16 cellular contexts compared by ENCODE assay signal in genomic region chr15:59456114-59456513, GRCh38. TPM values are rescaled to one million over a fixed set of nuclear protein-coding genes. Genes with fewer than 3 reads are reported as not detected.
DNase-seq lines count a peak whose midpoint lies in the region; ATAC-seq, FAIRE-seq and TF ChIP-seq lines count a peak whose summit lies in the region.
"Had no signal": no experiment of that assay in that cellular context is flagged by ENCODE, and none has a peak within 500 bp of the region (broad histone marks: within the 10 kb centered on the region; RNA-seq: fewer than 3 reads in every experiment).

No MANE protein-coding gene starts in this region.

- H3K36me3 ChIP-seq in H1 (ENCODE audit: control insufficient read depth in 2 of 4, insufficient read depth in 4 of 4, low read length in 3 of 4) (no peaks in the 10 kb centered on the region), trophoblast cell (ENCODE audit: control insufficient read depth in 1 of 2, insufficient read depth in 2 of 2, low read length in 2 of 2) (no peaks in the 10 kb centered on the region), GM23248 (ENCODE audit: low read depth) (no peaks in the 10 kb centered on the region)

- H2AFZ ChIP-seq in H1 (ENCODE audit: low read length), result 0 out of 2 replicates have a peak overlapping the region, but pooled peaks have one; percentile 17
- H2AFZ ChIP-seq in trophoblast cell (ENCODE audit: insufficient read depth, low read length, poor library complexity), result no peak overlapping the region
- no peak overlapping the region for H2AFZ ChIP-seq in GM23248

- no peaks in the 10 kb centered on the region for H3K9me2 ChIP-seq in GM23248 (ENCODE audit: insufficient read depth)

- FAIRE-seq in H1 (lab: Jason Lieb, UNC), result no peak
- FAIRE-seq: frontal cortex, GM12892, GM19239 had no signal

- H3K79me1 ChIP-seq in H1 (ENCODE audit: low read depth, low read length), result no peaks in the 10 kb centered on the region
- peaks cover 5% of the 10 kb centered on the region for H3K79me1 ChIP-seq in trophoblast cell (ENCODE audit: low read length)

- no peak for TF ChIP-seq EP300 in H1 (IDR thresholded peaks at IDR 0.05; ENCODE audit: borderline replicate concordance in 1 of 2, low read depth in 2 of 2, low read length in 2 of 2)

- H3K4me2 ChIP-seq in H1 (ENCODE audit: insufficient read depth in 1 of 2, low read depth in 2 of 2, low read length in 2 of 2), result no peak overlapping the region; a peak in 1 of 4 replicates
- H3K4me2 ChIP-seq in trophoblast cell (ENCODE audit: low read length), result no peak overlapping the region
- no peak overlapping the region for H3K4me2 ChIP-seq in GM23248 (ENCODE audit: unreplicated experiment)

- H3K9me3 ChIP-seq in H1 (ENCODE audit: insufficient read depth in 2 of 2, low read depth in 1 of 2, low read length in 1 of 2), result no peaks in the 10 kb centered on the region
- no peaks in the 10 kb centered on the region for H3K9me3 ChIP-seq in trophoblast cell (ENCODE audit: insufficient read depth, low read depth, low read length)
- H3K9me3 ChIP-seq in GM23248 (ENCODE audit: low read depth), result no peaks in the 10 kb centered on the region

- H3K23ac ChIP-seq in H1 (ENCODE audit: insufficient read length) (no peak overlapping the region), trophoblast cell (ENCODE audit: low read length) (no peak overlapping the region)

- H3K27ac ChIP-seq in H1 (ENCODE audit: low read depth, low read length) (no peak overlapping the region), trophoblast cell (ENCODE audit: low read depth, low read length) (peak overlapping the region; percentile 43), GM23248 (no peak overlapping the region)

- CTCF ChIA-PET in H1 (lab: Charles Lee; ENCODE audit: partially characterized antibody), result interaction anchor here (1.0 to 1.6 kb wide), 3 partner anchors 11 to 209 kb away, joined by 3 to 4 read pairs (median 4); no protein-coding TSS in a partner anchor

- no peak overlapping the region for H2BK120ac ChIP-seq in H1 (replicated peaks; ENCODE audit: low read depth, low read length)
- H2BK120ac ChIP-seq in trophoblast cell (ENCODE audit: insufficient read depth, low read length, poor library complexity), result no peak overlapping the region

- no peak overlapping the region for H3K4me3 ChIP-seq in H1 (ENCODE audit: extremely low read depth in 1 of 4, insufficient read depth in 2 of 4, low read depth in 3 of 4, low read length in 4 of 4)
- no peak overlapping the region for H3K4me3 ChIP-seq in trophoblast cell (ENCODE audit: low read depth, low read length)
- H3K4me3 ChIP-seq in GM23248, result no peak overlapping the region

- H3F3A ChIP-seq in GM23248 (ENCODE audit: insufficient read depth), result no peaks in the 10 kb centered on the region

- H3K14ac ChIP-seq in H1 (ENCODE audit: insufficient read length), result no peak overlapping the region
- no peak overlapping the region for H3K14ac ChIP-seq in trophoblast cell (ENCODE audit: low read length)

- in situ Hi-C loops in GM23248 (cut with MboI), result no loop called here

- H3K4ac ChIP-seq in H1 (replicated peaks; ENCODE audit: insufficient read length, low read depth, low read length) (no peak overlapping the region), trophoblast cell (ENCODE audit: low read depth, low read length) (no peak overlapping the region)

- H2BK12ac ChIP-seq in H1 (ENCODE audit: low read depth, low read length) (no peak overlapping the region), trophoblast cell (ENCODE audit: low read length) (no peak overlapping the region)

- 91% methylated on average over 8 of the region's 8 CpGs; no CpG with 5 or more reads in 1 of the 2 experiments for WGBS in H1 (ENCODE audit: extremely low coverage in 1 of 2, insufficient coverage in 1 of 2, insufficient read length in 1 of 2, insufficient replicate concordance in 2 of 2, low coverage in 1 of 2, low lambda C conversion rate in 2 of 2, missing lambda C conversion rate in 1 of 2), 2 experiments
- WGBS in trophoblast cell (ENCODE audit: extremely low coverage, insufficient coverage, insufficient read length), result no CpG with 5 or more reads among the region's 8 CpGs
- WGBS in GM23248 (ENCODE audit: low coverage in 1 of 2, low lambda C conversion rate in 2 of 2, missing lambda C conversion rate in 2 of 2), 2 experiments, result 46 to 48% methylated on average over 8 of the region's 8 CpGs

- H2BK20ac ChIP-seq in H1 (ENCODE audit: low read length), result no peak overlapping the region

- no peak for TF ChIP-seq CTCF in H1 (IDR thresholded peaks at IDR 0.05; ENCODE audit: control extremely low read depth in 1 of 3, insufficient read depth in 1 of 3, low read depth in 1 of 3, low read length in 3 of 3)

- H3K4me1 ChIP-seq in H1 (replicated peaks in 1 of 4; ENCODE audit: control insufficient read depth in 3 of 4, insufficient read depth in 4 of 4, low read length in 3 of 4) (no peaks in the 10 kb centered on the region; a peak in 1 of 7 replicates), trophoblast cell (ENCODE audit: control insufficient read depth in 1 of 2, insufficient read depth in 2 of 2, low read length in 2 of 2) (peaks cover 5% of the 10 kb centered on the region in 2 experiments), GM23248 (ENCODE audit: insufficient read depth) (no peaks in the 10 kb centered on the region)

- H2AK5ac ChIP-seq in H1 (ENCODE audit: low read depth, low read length), result no peak overlapping the region
- no peak overlapping the region for H2AK5ac ChIP-seq in trophoblast cell (ENCODE audit: low read length)

- no peak for ATAC-seq in HG03442 (IDR thresholded peaks at IDR 0.05; ENCODE audit: unreplicated experiment)
- no peak for ATAC-seq in HG03520 (IDR thresholded peaks at IDR 0.05; ENCODE audit: unreplicated experiment)
- ATAC-seq: naive thymus-derived CD4-positive, alpha-beta T cell had no signal

- DNase-seq in ELF-1 (ENCODE audit: low read depth, low spot score) (peak; percentile 35), NCI-H510A (lab: John Stamatoyannopoulos, UW) (peak; percentile 73), H1 (ENCODE audit: low read depth in 1 of 2, low spot score in 2 of 2) (no peak), trophoblast cell (peak; percentile 57 to 73), GM23248 (no peak), Kasumi-1 (lab: John Stamatoyannopoulos, UW) (no peak)
- DNase-seq: activated naive CD4-positive, alpha-beta T cell treated with anti-CD3 and anti-CD28 coated beads for 36 hours; kidney glomerular epithelial cell; naive thymus-derived CD4-positive, alpha-beta T cell; stimulated activated CD4-positive, alpha-beta T cell treated with anti-CD3 and anti-CD28 coated beads, Interleukin-1b, Interleukin-23, amount 100 ng/mL, for 48 hours had no signal

- POLR2A ChIA-PET in H1 (lab: Charles Lee; ENCODE audit: partially characterized antibody), result no interaction called here

- no peak for TF ChIP-seq POLR2A in H1 (IDR thresholded peaks at IDR 0.05; ENCODE audit: control extremely low read depth in 1 of 2, low read depth in 2 of 2, low read length in 2 of 2)

- no peaks in the 10 kb centered on the region; the same call in 1 of the 2 replicates for H3K23me2 ChIP-seq in H1 (ENCODE audit: low read depth, low read length)

- H3K56ac ChIP-seq in H1 (replicated peaks; ENCODE audit: insufficient read length, low read depth, low read length), result no peak overlapping the region

- H4K20me1 ChIP-seq in H1 (replicated peaks in 1 of 2; ENCODE audit: control insufficient read depth in 1 of 2, insufficient read depth in 2 of 2, low read length in 2 of 2) (no peaks in the 10 kb centered on the region), GM23248 (ENCODE audit: insufficient read depth) (no peaks in the 10 kb centered on the region)

- no peak overlapping the region for H3K18ac ChIP-seq in H1 (ENCODE audit: extremely low read depth, low read length)
- no peak overlapping the region for H3K18ac ChIP-seq in trophoblast cell (ENCODE audit: low read length)

- no peaks in the 10 kb centered on the region for H3K79me2 ChIP-seq in H1 (ENCODE audit: control insufficient read depth in 1 of 2, insufficient read depth in 2 of 2, low read length in 2 of 2)
- no peaks in the 10 kb centered on the region for H3K79me2 ChIP-seq in trophoblast cell (ENCODE audit: control insufficient read depth, insufficient read depth, low read length, poor library complexity)
- no peaks in the 10 kb centered on the region for H3K79me2 ChIP-seq in GM23248 (ENCODE audit: insufficient read depth)

- TF ChIP-seq RAD21 in H1 (IDR thresholded peaks at IDR 0.05 in 1 of 2, conservative IDR thresholded peaks at IDR 0.05 in 1 of 2; ENCODE audit: low read depth in 2 of 2, low read length in 2 of 2), result no peak

- H3K27me3 ChIP-seq in H1 (replicated peaks in 1 of 4; ENCODE audit: control insufficient read depth in 3 of 4, extremely low read depth in 1 of 4, insufficient read depth in 3 of 4, low read length in 3 of 4) (no peaks in the 10 kb centered on the region), trophoblast cell (ENCODE audit: insufficient read depth, low read length) (no peaks in the 10 kb centered on the region), GM23248 (replicated peaks; ENCODE audit: insufficient read depth) (no peaks in the 10 kb centered on the region)

- H4K12ac ChIP-seq in trophoblast cell (ENCODE audit: low read depth, low read length), result no peak overlapping the region

- no peak overlapping the region for H3K9ac ChIP-seq in H1 (replicated peaks in 1 of 4; ENCODE audit: extremely low read depth in 1 of 4, low read depth in 3 of 4, low read length in 3 of 4)
- H3K9ac ChIP-seq in trophoblast cell (ENCODE audit: low read length), result no peak overlapping the region
- H3K9ac ChIP-seq in GM23248, result no peak overlapping the region

- H4K91ac ChIP-seq in H1 (replicated peaks; ENCODE audit: insufficient read length, low read length) (no peak overlapping the region), trophoblast cell (ENCODE audit: low read depth, low read length) (no peak overlapping the region)

- no peak overlapping the region for H2BK15ac ChIP-seq in H1 (ENCODE audit: low read length)

- no peak overlapping the region for H4K5ac ChIP-seq in H1 (ENCODE audit: insufficient read length, low read depth, low read length)

- H2BK5ac ChIP-seq in H1 (ENCODE audit: low read depth, low read length) (no peak overlapping the region), trophoblast cell (ENCODE audit: low read depth, low read length, poor library complexity) (no peak overlapping the region)

- H4K8ac ChIP-seq in H1 (ENCODE audit: extremely low read depth, insufficient read depth, low read length) (no peak overlapping the region), trophoblast cell (ENCODE audit: low read depth, low read length) (no peak overlapping the region)

RNA-seq across cellular contexts. Expression of gene FAM81A, which starts 18.1 kb away (rescaled TPM):
- 2.0 and 3.0 TPM in 2 replicates for total RNA-seq in H1 (2021; fragmentation: NEBNext Ultra II Directional; extraction: Animal tissue kit (Norgen Biotek cat#: 25700))
- polyA plus RNA-seq in H1 (2011; rRNA removed), result 0.30 and 0.56 TPM in 2 replicates
- polyA plus RNA-seq in H1 (2011; cell fraction: cytosol; rRNA removed), result 0.30 TPM
- polyA plus RNA-seq in H1 (2011; cell fraction: nucleus; rRNA removed), result 1.4 TPM
- 0.69 to 1.4 TPM (median 0.87 TPM) in 4 replicates for polyA plus RNA-seq in H1 (2012, experiment 1 of 2)
- polyA plus RNA-seq in H1 (2012, experiment 2 of 2), result 0.07 TPM
- polyA plus RNA-seq in H1 (2013, experiment 1 of 2), result 0.59 TPM
- 1.4 TPM for polyA plus RNA-seq in H1 (2013, experiment 2 of 2)
- 0.35 TPM in 1 of 2 replicates, not detected in the other for polyA minus RNA-seq in H1 (2011; rRNA and poly(A)+ RNA removed)
- polyA minus RNA-seq in H1 (2011; cell fraction: cytosol; rRNA and poly(A)+ RNA removed), result not detected
- polyA minus RNA-seq in H1 (2011; cell fraction: nucleus; rRNA and poly(A)+ RNA removed), result 1.2 TPM
- 0.10 and 0.19 TPM in 2 replicates for polyA plus RNA-seq in trophoblast cell (2013)
- total RNA-seq in GM23248 (2014; rRNA removed; shearing (Covaris generic)), result 0.32 and 0.51 TPM in 2 replicates
- 0.26 and 0.70 TPM in 2 replicates for polyA plus RNA-seq in GM23248 (2016; fragmentation: Nextera tagmentation; extraction: Ambion mirVana)
- polyA plus RNA-seq: BJ; naive thymus-derived CD4-positive, alpha-beta T cell had no signal

Comparison
In these comparisons a context has a peak if more than half of its experiments do, and no peak if none do; other contexts are left out.
1. DNase-seq: peak in ELF-1 (single experiment), NCI-H510A (single experiment) and trophoblast cell (2 of 2); none in H1 (0 of 2), GM23248 (single experiment) and Kasumi-1 (0 of 2).